ENCODE assay signal across 11 cellular contexts in the genomic region with DNA sequence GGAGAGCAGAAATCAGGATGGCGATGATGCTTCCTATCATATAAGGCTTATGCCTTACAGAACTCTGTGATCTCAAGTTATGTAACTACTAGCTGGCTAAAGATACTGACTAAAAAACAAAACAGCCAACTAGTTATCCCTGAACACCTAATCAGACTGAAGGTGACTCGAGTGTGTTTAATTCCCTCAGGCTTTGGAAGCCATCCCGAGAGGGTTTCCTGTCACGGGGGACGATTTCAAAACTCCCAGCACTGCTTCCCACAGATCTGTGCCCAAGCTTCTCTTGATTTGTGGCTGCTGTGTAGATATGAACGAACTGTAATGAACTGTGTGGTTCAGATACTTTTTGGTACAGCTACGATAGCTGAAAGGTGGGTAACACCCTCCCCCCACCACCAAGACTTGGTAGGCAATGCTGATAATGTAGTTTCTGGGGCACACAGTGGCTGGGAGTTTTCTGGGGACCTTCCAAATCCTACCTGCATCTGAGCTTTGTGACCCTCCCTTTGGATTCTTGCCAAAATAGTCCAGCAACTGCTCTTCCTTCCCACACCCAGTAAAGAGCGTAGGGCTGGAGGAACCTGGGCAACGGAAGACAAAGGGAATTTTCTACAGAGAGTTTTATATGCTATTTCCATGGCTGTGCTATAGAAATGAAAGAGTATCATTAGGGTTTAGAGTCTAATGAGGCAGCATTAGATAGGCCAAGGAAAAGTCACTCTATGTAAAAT.
A peak's percentile ranks its signal among the peaks of the same experiment; 100 is the strongest.
DNase-seq lines count a peak whose midpoint lies in the region; ATAC-seq and TF ChIP-seq lines count a peak whose summit lies in the region.
"Had no signal": no experiment of that assay in that cellular context is flagged by ENCODE, and none has a peak within 500 bp of the region (broad histone marks: within the 10 kb centered on the region; RNA-seq: fewer than 3 reads in every experiment).

No MANE protein-coding gene starts in this region.

- H3K4me1 Mint-ChIP-seq in H9: peaks cover 49 to 51% of the 10 kb centered on the region in 2 experiments

- H3K27me3 Mint-ChIP-seq in H9 (ENCODE audit: low read depth): no peaks in the 10 kb centered on the region; the same call in 1 of the 2 replicates
- H3K27me3 Mint-ChIP-seq: T-cell had no signal

- H3K27me3 ChIP-seq in H9 (ENCODE audit: insufficient read depth, low read length) (no peaks in the 10 kb centered on the region; the same call in 1 of the 2 replicates), rectal smooth muscle tissue (ENCODE audit: control insufficient read depth, insufficient read depth, low read length) (no peaks in the 10 kb centered on the region), tibial nerve (no peaks in the 10 kb centered on the region)

- no peak overlapping the region for H4K8ac ChIP-seq in H9 (replicated peaks; ENCODE audit: insufficient read length, low read depth, low read length)

- DNase-seq in H9 (no peak), SHP77 (lab: John Stamatoyannopoulos, UW) (peak; percentile 32 to 33), Right ventricle myocardium superior (no peak), tibial nerve (ENCODE audit: low spot score in 2 of 2) (no peak), NCI-H524 (lab: John Stamatoyannopoulos, UW) (no peak)
- no peak for DNase-seq in stimulated activated CD4-positive, alpha-beta T cell treated with anti-CD3 and anti-CD28 coated beads, Interleukin-4, amount 100 ng/mL, for 1 hour
- DNase-seq: activated naive CD4-positive, alpha-beta T cell; T-cell had no signal

- H3K36me3 ChIP-seq in rectal smooth muscle tissue (ENCODE audit: control insufficient read depth, insufficient read depth, low read length) (no peaks in the 10 kb centered on the region), tibial nerve (peaks cover 0 to 7% (median 0%) of the 10 kb centered on the region in 3 donors)
- H3K36me3 ChIP-seq: HAP-1 had no signal

- peak overlapping the region in 1 of 3 experiments; percentile 65; a peak in 1 of 7 replicates for H3K27ac Mint-ChIP-seq in H9
- H3K27ac Mint-ChIP-seq: T-cell had no signal

- no peaks in the 10 kb centered on the region for H4K20me1 ChIP-seq in H9 (ENCODE audit: control insufficient read depth, insufficient read depth, insufficient read length)

- H3T11ph ChIP-seq in H9 (ENCODE audit: low read length): no peak overlapping the region

- H2BK5ac ChIP-seq in H9 (ENCODE audit: insufficient read length, low read length): no peak overlapping the region

- H3K9me3 Mint-ChIP-seq in H9: peaks cover 8 to 11% of the 10 kb centered on the region in 2 experiments; a peak in 4 of 5 replicates

- no peak overlapping the region for H3K56ac ChIP-seq in H9 (ENCODE audit: insufficient read length, low read depth, low read length)

- no peak for TF ChIP-seq CTCF in H9 (conservative IDR thresholded peaks at IDR 0.05)
- TF ChIP-seq CTCF in tibial nerve (IDR thresholded peaks at IDR 0.05): no peak

- H3K27ac ChIP-seq in H9 (ENCODE audit: insufficient read length, low read depth, low read length) (no peak overlapping the region), rectal smooth muscle tissue (ENCODE audit: low read depth, low read length) (peak overlapping the region; percentile 21), tibial nerve (peak overlapping the region in 2 of 4 donors; percentile 81 to 84)

- peak overlapping the region; percentile 35; the same call in 1 of the 2 replicates for H3K14ac ChIP-seq in H9 (ENCODE audit: insufficient read depth, low read length)

- no peak overlapping the region for H3K4me2 ChIP-seq in H9 (ENCODE audit: insufficient read depth, insufficient read length, low read length)

- H3K4ac ChIP-seq in H9 (ENCODE audit: low read depth, low read length): no peak overlapping the region; the same call in 1 of the 2 replicates

- peak overlapping the region; percentile 46 for H3K18ac ChIP-seq in H9 (ENCODE audit: insufficient read length, low read depth, low read length)

- H3K23ac ChIP-seq in H9 (ENCODE audit: insufficient read length, low read depth, low read length): no peak overlapping the region

- H2BK15ac ChIP-seq in H9 (ENCODE audit: low read depth, low read length): no peak overlapping the region

- H3K79me2 ChIP-seq in H9 (ENCODE audit: insufficient read depth, low read length): no peaks in the 10 kb centered on the region

- H2BK20ac ChIP-seq in H9 (ENCODE audit: low read depth, low read length, poor library complexity, severe bottlenecking): no peak overlapping the region

- TF ChIP-seq EP300 in tibial nerve (IDR thresholded peaks at IDR 0.05): no peak

- H2AK5ac ChIP-seq in H9 (ENCODE audit: insufficient read length, low read length): peak overlapping the region; percentile 44

- H3K4me1 ChIP-seq in H9 (ENCODE audit: insufficient read depth, low read length) (peaks cover 7% of the 10 kb centered on the region), rectal smooth muscle tissue (ENCODE audit: control insufficient read depth, insufficient read depth, low read length) (peaks cover 19% of the 10 kb centered on the region), tibial nerve (peaks cover 0 to 29% (median 10%) of the 10 kb centered on the region in 4 donors)

- H3K23me2 ChIP-seq in H9 (ENCODE audit: insufficient read length, low read depth, low read length, poor library complexity, severe bottlenecking): peaks cover 7% of the 10 kb centered on the region

- peak; percentile 60 for ATAC-seq in Right ventricle myocardium superior (ENCODE audit: poor library complexity)
- no peak for ATAC-seq in HG03097 (IDR thresholded peaks at IDR 0.05; ENCODE audit: low FRiP score, unreplicated experiment)
- ATAC-seq: T-cell had no signal

- WGBS in H9 (ENCODE audit: extremely low coverage, insufficient read length, low lambda C conversion rate): no CpG with 5 or more reads among the region's 9 CpGs
- 53 to 61% methylated on average over 9 of the region's 9 CpGs for WGBS in tibial nerve, 2 donors

- peak overlapping the region; percentile 44 for H4K91ac ChIP-seq in H9 (ENCODE audit: insufficient read length, low read depth, low read length)

- no peak overlapping the region for H2AFZ ChIP-seq in H9 (ENCODE audit: low read length)

- H3K4me3 Mint-ChIP-seq in H9: no peak overlapping the region
- H3K4me3 Mint-ChIP-seq: T-cell had no signal

- H4K5ac ChIP-seq in H9 (ENCODE audit: insufficient read length, low read depth, low read length): no peak overlapping the region

- peaks cover 6 to 14% (median 8%) of the 10 kb centered on the region in 3 experiments; a peak in 6 of 7 replicates for H3K36me3 Mint-ChIP-seq in H9 (ENCODE audit: insufficient read depth in 1 of 3, low read depth in 3 of 3)

- H2BK12ac ChIP-seq in H9 (ENCODE audit: insufficient read length, low read depth, low read length): no peak overlapping the region

- H2BK120ac ChIP-seq in H9 (ENCODE audit: low read depth, low read length, poor library complexity, severe bottlenecking): no peak overlapping the region

- no peaks in the 10 kb centered on the region for H3K79me1 ChIP-seq in H9 (ENCODE audit: insufficient read depth, low read depth, low read length, poor library complexity, severe bottlenecking)

- no peak for TF ChIP-seq POLR2A in tibial nerve (IDR thresholded peaks at IDR 0.05)

- H3K9me3 ChIP-seq in H9 (ENCODE audit: control insufficient read depth, low read depth, low read length): peaks cover 4% of the 10 kb centered on the region
- H3K9me3 ChIP-seq in tibial nerve: peaks cover 0 to 11% (median 0%) of the 10 kb centered on the region in 4 donors

- H3K4me3 ChIP-seq in rectal smooth muscle tissue (ENCODE audit: low read length) (no peak overlapping the region), tibial nerve (no peak overlapping the region)
- H3K4me3 ChIP-seq: HAP-1 had no signal

- intact Hi-C loops in Right ventricle myocardium superior (cut with DNase I): no loop called here

- no peak overlapping the region for H3K9ac ChIP-seq in H9 (ENCODE audit: extremely low read depth, insufficient read length, low read length)
- no peak overlapping the region for H3K9ac ChIP-seq in rectal smooth muscle tissue (ENCODE audit: low read length)

Comparison
In these comparisons a context has a peak if more than half of its experiments do, and no peak if none do; other contexts are left out.
1. DNase-seq: peak in SHP77 (2 of 2); none in H9 (single experiment), Right ventricle myocardium superior (single experiment), tibial nerve (0 of 2), stimulated activated CD4-positive, alpha-beta T cell treated with anti-CD3 and anti-CD28 coated beads, Interleukin-4, amount 100 ng/mL, for 1 hour (single experiment) and NCI-H524 (0 of 2).